In genomic region chr1:167190747-167191237, GRCh38 we compare ENCODE assay signal across 1 cellular context.
TF ChIP-seq lines count a peak whose summit lies in the region.

No MANE protein-coding gene starts in this region.

TF ChIP-seq in K562, 482 proteins besides CTCF, POLR2A, EP300 and RAD21 (continued from another document):
- TF ChIP-seq, protein P1, sequence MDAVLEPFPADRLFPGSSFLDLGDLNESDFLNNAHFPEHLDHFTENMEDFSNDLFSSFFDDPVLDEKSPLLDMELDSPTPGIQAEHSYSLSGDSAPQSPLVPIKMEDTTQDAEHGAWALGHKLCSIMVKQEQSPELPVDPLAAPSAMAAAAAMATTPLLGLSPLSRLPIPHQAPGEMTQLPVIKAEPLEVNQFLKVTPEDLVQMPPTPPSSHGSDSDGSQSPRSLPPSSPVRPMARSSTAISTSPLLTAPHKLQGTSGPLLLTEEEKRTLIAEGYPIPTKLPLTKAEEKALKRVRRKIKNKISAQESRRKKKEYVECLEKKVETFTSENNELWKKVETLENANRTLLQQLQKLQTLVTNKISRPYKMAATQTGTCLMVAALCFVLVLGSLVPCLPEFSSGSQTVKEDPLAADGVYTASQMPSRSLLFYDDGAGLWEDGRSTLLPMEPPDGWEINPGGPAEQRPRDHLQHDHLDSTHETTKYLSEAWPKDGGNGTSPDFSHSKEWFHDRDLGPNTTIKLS (IDR thresholded peaks at IDR 0.05; ENCODE audit: borderline replicate concordance, low read depth), result peak; percentile 38; the same call in 1 of the 2 replicates
- TF ChIP-seq COPS2 (conservative IDR thresholded peaks at IDR 0.05), result no peak
- TF ChIP-seq CHD2 (IDR thresholded peaks at IDR 0.05; ENCODE audit: low read depth, low read length), result peak; percentile 73
- TF ChIP-seq ZNF436 (CRISPR knock-in tag; IDR thresholded peaks at IDR 0.05), result no peak
